In genomic region chr7:116541951-116542350, GRCh38 we compare ENCODE assay signal across 24 cellular contexts. TPM values are rescaled to one million over a fixed set of nuclear protein-coding genes. Genes with fewer than 3 reads are reported as not detected.
A peak's percentile ranks its signal among the peaks of the same experiment; 100 is the strongest.
DNase-seq lines count a peak whose midpoint lies in the region; ATAC-seq and TF ChIP-seq lines count a peak whose summit lies in the region.
"Had no signal": no experiment of that assay in that cellular context is flagged by ENCODE, and none has a peak within 500 bp of the region (broad histone marks: within the 10 kb centered on the region; RNA-seq: fewer than 3 reads in every experiment).

No MANE protein-coding gene starts in this region.

- H3K36me3 ChIP-seq in sigmoid colon = peaks cover 0 to 14% (median 3%) of the 10 kb centered on the region in 4 donors

- no peak for TF ChIP-seq EP300 in sigmoid colon (IDR thresholded peaks at IDR 0.05)

- H3K27ac ChIP-seq in right cardiac atrium (ENCODE audit: low read length) (peak overlapping the region; percentile 72), sigmoid colon (peak overlapping the region; percentile 27 to 97 (median 61))
- H3K27ac ChIP-seq: HL-60 had no signal

- no peak for DNase-seq in right cardiac atrium
- DNase-seq in Right ventricle myocardium superior = no peak
- DNase-seq in dermis blood vessel endothelial cell = peak; percentile 21
- DNase-seq in sigmoid colon = no peak
- DNase-seq in NCI-H2196 (lab: John Stamatoyannopoulos, UW; ENCODE audit: unreplicated experiment) = no peak
- no peak for DNase-seq in activated CD4-positive, CD25-positive, alpha-beta regulatory T cell treated with anti-CD3 and anti-CD28 coated beads, Interleukin-2, amount 50 U/mL, for 72 hours
- DNase-seq in UCSD-AML1 (lab: John Stamatoyannopoulos, UW; ENCODE audit: unreplicated experiment) = no peak
- DNase-seq: activated B cell treated with CpG ODN at 0.5 μM for 24 hours; activated CD4-positive, alpha-beta memory T cell treated with anti-CD3 and anti-CD28 coated beads, Interleukin-2, amount 10 ng/mL, durations not matched to agents 7 days and 5 days; activated effector memory CD4-positive, alpha-beta T cell treated with anti-CD3 and anti-CD28 coated beads, Interleukin-2, amount 50 U/mL, for 16 hours; activated naive CD8-positive, alpha-beta T cell treated with anti-CD3 and anti-CD28 coated beads, Interleukin-2, amount 50 U/mL, for 24 hours; activated T-cell treated with anti-CD3 and anti-CD28 coated beads for 4 hours; C1 segment of cervical spinal cord; cortex of kidney; GOT3; left lung; NCI-H1105; NCI-H2029; nephron progenitor cell; stimulated activated naive CD4-positive, alpha-beta T cell had no signal

- WGBS in right cardiac atrium = 57% methylated on average over 3 of the region's 3 CpGs
- WGBS in sigmoid colon, 2 donors = 70 to 72% methylated on average over 3 of the region's 3 CpGs

- H3K9me3 ChIP-seq in right cardiac atrium (ENCODE audit: control insufficient read depth, low read length) = no peaks in the 10 kb centered on the region
- no peaks in the 10 kb centered on the region for H3K9me3 ChIP-seq in sigmoid colon
- H3K9me3 ChIP-seq: left lung, tibial nerve had no signal

- no peaks in the 10 kb centered on the region for H3K27me3 ChIP-seq in right cardiac atrium (ENCODE audit: control insufficient read depth, insufficient read depth)
- H3K27me3 ChIP-seq in sigmoid colon = no peaks in the 10 kb centered on the region
- H3K27me3 ChIP-seq: left lung, tibial nerve had no signal

- no peak for TF ChIP-seq POLR2A in sigmoid colon (IDR thresholded peaks at IDR 0.05)

- H3K4me1 ChIP-seq in right cardiac atrium (ENCODE audit: control insufficient read depth, insufficient read depth, low read length) = peaks cover 24% of the 10 kb centered on the region
- H3K4me1 ChIP-seq in sigmoid colon = peaks cover 0 to 97% (median 86%) of the 10 kb centered on the region in 4 donors

- no peak for ATAC-seq in right cardiac atrium
- ATAC-seq in Right ventricle myocardium superior (ENCODE audit: poor library complexity) = no peak
- ATAC-seq in HG03095 (IDR thresholded peaks at IDR 0.05; ENCODE audit: unreplicated experiment) = no peak
- ATAC-seq: activated naive CD8-positive, alpha-beta T cell treated with anti-CD3 and anti-CD28 coated beads, Interleukin-2, amount 50 U/mL, for 24 hours; left lung had no signal

- TF ChIP-seq CTCF in sigmoid colon (IDR thresholded peaks at IDR 0.05) = no peak

- H3K4me3 ChIP-seq in right cardiac atrium (ENCODE audit: low read length) (no peak overlapping the region), sigmoid colon (no peak overlapping the region)
- H3K4me3 ChIP-seq: left lung, skin epidermis, tibial nerve had no signal

- intact Hi-C loops in right cardiac atrium (cut with DNase I) = no loop called here
- intact Hi-C loops in Right ventricle myocardium superior (cut with DNase I) = no loop called here
- intact Hi-C loops in sigmoid colon (cut with DNase I) = no loop called here

RNA-seq across cellular contexts. Expression of gene CAV1, which starts 17.1 kb away (rescaled TPM):
- total RNA-seq in right cardiac atrium (100 to 1,000 TPM; 298 to 502 (median 380) TPM), Right ventricle myocardium superior (300 TPM), dermis blood vessel endothelial cell (1,771 and 3,866 TPM in 2 replicates), sigmoid colon (100 to 1,000 TPM; 328 to 857 (median 577) TPM)
- polyA plus RNA-seq in right cardiac atrium (269 TPM), sigmoid colon (10 to 100 TPM in 2 of 3 donors, 1 to 10 TPM in 1; 8.8 to 32.5 (median 18.6) TPM)

RNA-seq across cellular contexts. Expression of gene CAV2, which starts 42.4 kb away (rescaled TPM):
- total RNA-seq in right cardiac atrium = 100 to 1,000 TPM; 179 to 233 (median 200) TPM
- 136 TPM for polyA plus RNA-seq in right cardiac atrium
- 183 TPM for total RNA-seq in Right ventricle myocardium superior
- 247 and 291 TPM in 2 replicates for total RNA-seq in dermis blood vessel endothelial cell
- 100 to 1,000 TPM in 1 of 4 donors, 10 to 100 TPM in 3; 81.8 to 142 (median 88.6) TPM for total RNA-seq in sigmoid colon
- polyA plus RNA-seq in sigmoid colon = 10 to 100 TPM in 1 of 3 donors, 1 to 10 TPM in 2; 4.6 to 12.8 (median 7.8) TPM
- total RNA-seq: activated B cell treated with CpG ODN at 0.5 μM for 24 hours; activated CD4-positive, alpha-beta memory T cell treated with anti-CD3 and anti-CD28 coated beads, Interleukin-2, amount 10 ng/mL, durations not matched to agents 7 days and 5 days had no signal
